8 cellular contexts compared by ENCODE assay signal in genomic region chr3:146218880-146219866, GRCh38. TPM values are rescaled to one million over a fixed set of nuclear protein-coding genes. Genes with fewer than 3 reads are reported as not detected.
DNase-seq lines count a peak whose midpoint lies in the region; ATAC-seq and TF ChIP-seq lines count a peak whose summit lies in the region.

No MANE protein-coding gene starts in this region.

- in situ Hi-C loops in Caki2 (cut with HindIII; ENCODE audit: low pct_unique_long_range_greater_than_20kb, low sequenced_read_pairs) = no loop called here

- TF ChIP-seq CTCF in glutamatergic neuron (IDR thresholded peaks at IDR 0.05; ENCODE audit: partially characterized antibody, unreplicated experiment) = peak; percentile 93

- H3K27me3 Mint-ChIP-seq in glutamatergic neuron (ENCODE audit: unreplicated experiment) = no peaks in the 10 kb centered on the region
- H3K27me3 Mint-ChIP-seq in activated T-helper 17 cell treated with anti-CD3 and anti-CD28 coated beads, Interleukin-2, amount 50 U/mL, for 72 hours = peaks cover 10% of the 10 kb centered on the region

- no peaks in the 10 kb centered on the region for H3K36me3 Mint-ChIP-seq in glutamatergic neuron (ENCODE audit: unreplicated experiment)
- H3K36me3 Mint-ChIP-seq in activated T-helper 17 cell treated with anti-CD3 and anti-CD28 coated beads, Interleukin-2, amount 50 U/mL, for 72 hours (ENCODE audit: low read depth) = no peaks in the 10 kb centered on the region

- no peaks in the 10 kb centered on the region for H3K4me1 Mint-ChIP-seq in glutamatergic neuron (ENCODE audit: low read depth, unreplicated experiment)
- no peaks in the 10 kb centered on the region for H3K4me1 Mint-ChIP-seq in activated T-helper 17 cell treated with anti-CD3 and anti-CD28 coated beads, Interleukin-2, amount 50 U/mL, for 72 hours

- no peak overlapping the region for H3K4me3 Mint-ChIP-seq in glutamatergic neuron (ENCODE audit: unreplicated experiment)
- H3K4me3 Mint-ChIP-seq in activated T-helper 17 cell treated with anti-CD3 and anti-CD28 coated beads, Interleukin-2, amount 50 U/mL, for 72 hours = no peak overlapping the region

- no peaks in the 10 kb centered on the region for H3K9me3 Mint-ChIP-seq in glutamatergic neuron (ENCODE audit: unreplicated experiment)
- H3K9me3 Mint-ChIP-seq in activated T-helper 17 cell treated with anti-CD3 and anti-CD28 coated beads, Interleukin-2, amount 50 U/mL, for 72 hours = no peaks in the 10 kb centered on the region

- DNase-seq in Caki2 (ENCODE audit: low read depth) (peak; percentile 8), NCI-H460 (ENCODE audit: extremely low read depth, low read depth) (peak; percentile 19), glutamatergic neuron (peak; percentile 32)
- DNase-seq in activated T-cell treated with anti-CD3 and anti-CD28 coated beads, Interleukin-2, amount 50 U/mL, for 48 hours = peak; percentile 29 to 39
- peak in 2 of 3 donors; percentile 5 to 14 for DNase-seq in stimulated activated CD4-positive, alpha-beta T cell treated with anti-CD3 and anti-CD28 coated beads, Interleukin-12 subunit alpha, Interleukin-12 subunit beta, amount 100 ng/mL, for 48 hours (ENCODE audit: low read depth in 2 of 3, low spot score in 1 of 3)

- H3K27ac Mint-ChIP-seq in glutamatergic neuron (ENCODE audit: unreplicated experiment) = no peak overlapping the region
- H3K27ac Mint-ChIP-seq in activated T-helper 17 cell treated with anti-CD3 and anti-CD28 coated beads, Interleukin-2, amount 50 U/mL, for 72 hours = no peak overlapping the region

- ATAC-seq in GM19468 (IDR thresholded peaks at IDR 0.05; ENCODE audit: extremely low read depth, unreplicated experiment) (peak; percentile 31), GM19463 (IDR thresholded peaks at IDR 0.05; ENCODE audit: unreplicated experiment) (no peak)
- no peak for ATAC-seq in activated T-helper 17 cell treated with anti-CD3 and anti-CD28 coated beads, Interleukin-2, amount 50 U/mL, for 72 hours (replicated peaks)

RNA-seq across cellular contexts. Expression of gene PLSCR4, which starts 31.7 kb away (rescaled TPM):
- total RNA-seq in Caki2 (2014; rRNA removed; shearing (Covaris generic); ENCODE audit: low replicate concordance) = 5.6 and 7.1 TPM in 2 replicates
- 3.7 and 4.3 TPM in 2 replicates for total RNA-seq in NCI-H460 (2014; rRNA removed; shearing (Covaris generic))
- polyA plus RNA-seq in NCI-H460 (2014; cell fraction: nucleus; rRNA removed) = 2.2 and 4.1 TPM in 2 replicates
- not detected for total RNA-seq in glutamatergic neuron (ENCODE audit: unreplicated experiment)
- not detected for total RNA-seq in activated T-helper 17 cell treated with anti-CD3 and anti-CD28 coated beads, Interleukin-2, amount 50 U/mL, for 72 hours

RNA-seq across cellular contexts. Expression of gene PLOD2, which starts 58.2 kb away (rescaled TPM):
- 119 and 120 TPM in 2 replicates for total RNA-seq in Caki2 (2014; rRNA removed; shearing (Covaris generic); ENCODE audit: low replicate concordance)
- total RNA-seq in NCI-H460 (2014; rRNA removed; shearing (Covaris generic)) = 36.0 and 39.5 TPM in 2 replicates
- 16.4 and 17.1 TPM in 2 replicates for polyA plus RNA-seq in NCI-H460 (2014; cell fraction: nucleus; rRNA removed)
- total RNA-seq in glutamatergic neuron (ENCODE audit: unreplicated experiment) = 45.6 TPM
- 1 to 10 TPM; 3.7 to 6.6 TPM for total RNA-seq in activated T-helper 17 cell treated with anti-CD3 and anti-CD28 coated beads, Interleukin-2, amount 50 U/mL, for 72 hours
